21 cellular contexts compared by ENCODE assay signal in genomic region chr2:73223821-73224220, GRCh38. TPM values are rescaled to one million over a fixed set of nuclear protein-coding genes. Genes with fewer than 3 reads are reported as not detected.
DNase-seq lines count a peak whose midpoint lies in the region; ATAC-seq, FAIRE-seq and TF ChIP-seq lines count a peak whose summit lies in the region.
"Had no signal": no experiment of that assay in that cellular context is flagged by ENCODE, and none has a peak within 500 bp of the region (broad histone marks: within the 10 kb centered on the region; RNA-seq: fewer than 3 reads in every experiment).

No MANE protein-coding gene starts in this region.

- DNase-seq in activated T-cell treated with anti-CD3 and anti-CD28 coated beads, Interleukin-2, amount 50 U/mL, for 24 hours = no peak
- no peak for DNase-seq in activated T-cell treated with anti-CD3 and anti-CD28 coated beads, Interleukin-2, amount 50 U/mL, for 4 hours
- DNase-seq in activated naive CD8-positive, alpha-beta T cell treated with anti-CD3 and anti-CD28 coated beads for 36 hours = no peak
- no peak for DNase-seq in bronchial epithelial cell (ENCODE audit: low read depth)
- DNase-seq in upper lobe of right lung = peak; percentile 3
- no peak for DNase-seq in putamen (ENCODE audit: low spot score)
- DNase-seq in activated gamma-delta T cell (lab: John Stamatoyannopoulos, UW) = no peak
- DNase-seq: CD8-positive, alpha-beta T cell; COR-L47; DMS153; DMS79 treated with DMSO at 0.1 percent for 48 hours; EL; H7 had no signal

- no peaks in the 10 kb centered on the region for H3K4me1 ChIP-seq in upper lobe of right lung

- H3K27me3 ChIP-seq in bronchial epithelial cell (ENCODE audit: control insufficient read depth, insufficient read depth, low read length) = no peaks in the 10 kb centered on the region
- H3K27me3 ChIP-seq in upper lobe of right lung = no peaks in the 10 kb centered on the region

- H3K4me3 ChIP-seq in bronchial epithelial cell (ENCODE audit: low read depth, low read length) (no peak overlapping the region), upper lobe of right lung (no peak overlapping the region)
- H3K4me3 ChIP-seq: GM23338 had no signal

- no peak overlapping the region for H3K4me3 Mint-ChIP-seq in activated T-cell treated with anti-CD3 and anti-CD28 coated beads, Interleukin-2, amount 50 U/mL, for 24 hours
- H3K4me3 Mint-ChIP-seq in activated T-cell treated with anti-CD3 and anti-CD28 coated beads, Interleukin-2, amount 50 U/mL, for 4 hours = no peak overlapping the region
- H3K4me3 Mint-ChIP-seq in activated naive CD8-positive, alpha-beta T cell = no peak overlapping the region
- H3K4me3 Mint-ChIP-seq in activated naive CD8-positive, alpha-beta T cell treated with anti-CD3 and anti-CD28 coated beads for 36 hours = no peak overlapping the region
- H3K4me3 Mint-ChIP-seq: CD14-positive monocyte; CD8-positive, alpha-beta T cell; GM23338 had no signal

- peak; percentile 84 for FAIRE-seq in bronchial epithelial cell (lab: Jason Lieb, UNC)
- FAIRE-seq: D721Med, G401.6, GM12891, HTR-8/SVneo had no signal

- peak overlapping the region; percentile 8 for H3K27ac Mint-ChIP-seq in activated T-cell treated with anti-CD3 and anti-CD28 coated beads, Interleukin-2, amount 50 U/mL, for 24 hours
- H3K27ac Mint-ChIP-seq in activated naive CD8-positive, alpha-beta T cell = peak overlapping the region; percentile 36
- no peak overlapping the region for H3K27ac Mint-ChIP-seq in activated naive CD8-positive, alpha-beta T cell treated with anti-CD3 and anti-CD28 coated beads for 36 hours
- H3K27ac Mint-ChIP-seq: CD14-positive monocyte; CD8-positive, alpha-beta T cell; GM23338 had no signal

- H3K27ac ChIP-seq in upper lobe of right lung = no peak overlapping the region
- H3K27ac ChIP-seq: 22Rv1 had no signal

- no peaks in the 10 kb centered on the region for H3K27me3 Mint-ChIP-seq in activated T-cell treated with anti-CD3 and anti-CD28 coated beads, Interleukin-2, amount 50 U/mL, for 24 hours
- H3K27me3 Mint-ChIP-seq in activated T-cell treated with anti-CD3 and anti-CD28 coated beads, Interleukin-2, amount 50 U/mL, for 4 hours (ENCODE audit: low read depth) = no peaks in the 10 kb centered on the region
- no peaks in the 10 kb centered on the region for H3K27me3 Mint-ChIP-seq in activated naive CD8-positive, alpha-beta T cell
- H3K27me3 Mint-ChIP-seq in activated naive CD8-positive, alpha-beta T cell treated with anti-CD3 and anti-CD28 coated beads for 36 hours = no peaks in the 10 kb centered on the region

- no peaks in the 10 kb centered on the region for H3K4me1 Mint-ChIP-seq in activated T-cell treated with anti-CD3 and anti-CD28 coated beads, Interleukin-2, amount 50 U/mL, for 24 hours (ENCODE audit: low read depth)
- no peaks in the 10 kb centered on the region for H3K4me1 Mint-ChIP-seq in activated T-cell treated with anti-CD3 and anti-CD28 coated beads, Interleukin-2, amount 50 U/mL, for 4 hours (ENCODE audit: low read depth)
- H3K4me1 Mint-ChIP-seq in activated naive CD8-positive, alpha-beta T cell (ENCODE audit: low read depth) = no peaks in the 10 kb centered on the region
- H3K4me1 Mint-ChIP-seq in activated naive CD8-positive, alpha-beta T cell treated with anti-CD3 and anti-CD28 coated beads for 36 hours = peaks cover 8% of the 10 kb centered on the region
- H3K4me1 Mint-ChIP-seq: GM23338 had no signal

- H3K36me3 ChIP-seq in bronchial epithelial cell (ENCODE audit: control insufficient read depth, insufficient read depth, low read length) (peaks cover 13% of the 10 kb centered on the region), upper lobe of right lung (peaks cover 35% of the 10 kb centered on the region)

- no peak for ATAC-seq in activated T-cell treated with anti-CD3 and anti-CD28 coated beads, Interleukin-2, amount 50 U/mL, for 4 hours
- ATAC-seq in upper lobe of right lung = no peak
- ATAC-seq: CD8-positive, alpha-beta T cell; GM23338 had no signal

- peaks cover 94% of the 10 kb centered on the region for H3K36me3 Mint-ChIP-seq in activated T-cell treated with anti-CD3 and anti-CD28 coated beads, Interleukin-2, amount 50 U/mL, for 24 hours (ENCODE audit: low read depth)
- H3K36me3 Mint-ChIP-seq in activated T-cell treated with anti-CD3 and anti-CD28 coated beads, Interleukin-2, amount 50 U/mL, for 4 hours (ENCODE audit: insufficient read depth) = peaks cover 26% of the 10 kb centered on the region
- H3K36me3 Mint-ChIP-seq in activated naive CD8-positive, alpha-beta T cell = peaks cover 2% of the 10 kb centered on the region
- peaks cover 3% of the 10 kb centered on the region for H3K36me3 Mint-ChIP-seq in activated naive CD8-positive, alpha-beta T cell treated with anti-CD3 and anti-CD28 coated beads for 36 hours

- H3K9me3 ChIP-seq in upper lobe of right lung = no peaks in the 10 kb centered on the region

- H3K9me3 Mint-ChIP-seq in activated T-cell treated with anti-CD3 and anti-CD28 coated beads, Interleukin-2, amount 50 U/mL, for 24 hours = no peaks in the 10 kb centered on the region
- no peaks in the 10 kb centered on the region for H3K9me3 Mint-ChIP-seq in activated T-cell treated with anti-CD3 and anti-CD28 coated beads, Interleukin-2, amount 50 U/mL, for 4 hours
- H3K9me3 Mint-ChIP-seq in activated naive CD8-positive, alpha-beta T cell (ENCODE audit: low read depth) = no peaks in the 10 kb centered on the region
- no peaks in the 10 kb centered on the region for H3K9me3 Mint-ChIP-seq in activated naive CD8-positive, alpha-beta T cell treated with anti-CD3 and anti-CD28 coated beads for 36 hours
- H3K9me3 Mint-ChIP-seq: CD14-positive monocyte; CD8-positive, alpha-beta T cell; GM23338 had no signal

- TF ChIP-seq CTCF in bronchial epithelial cell (IDR thresholded peaks at IDR 0.05; ENCODE audit: insufficient read depth, low read length, severe bottlenecking) (no peak), upper lobe of right lung (IDR thresholded peaks at IDR 0.05) (no peak)

- intact Hi-C loops in upper lobe of right lung (cut with DNase I) = no loop called here

RNA-seq across cellular contexts. Expression of gene PRADC1, which starts 9.2 kb away (rescaled TPM):
- total RNA-seq in activated T-cell treated with anti-CD3 and anti-CD28 coated beads, Interleukin-2, amount 50 U/mL, for 4 hours = 10 to 100 TPM; 29.5 to 32.3 (median 30.5) TPM
- total RNA-seq in activated naive CD8-positive, alpha-beta T cell treated with anti-CD3 and anti-CD28 coated beads for 36 hours = 10 to 100 TPM; 19.6 to 20.9 TPM
- 5.8 and 11.5 TPM in 2 replicates for total RNA-seq in bronchial epithelial cell
- total RNA-seq in upper lobe of right lung = 15.5 TPM

RNA-seq across cellular contexts. Expression of gene SMYD5, which starts 9.8 kb away (rescaled TPM):
- total RNA-seq in activated T-cell treated with anti-CD3 and anti-CD28 coated beads, Interleukin-2, amount 50 U/mL, for 4 hours = 10 to 100 TPM; 70.8 to 78.4 (median 74.4) TPM
- 10 to 100 TPM; 42.4 to 44.1 TPM for total RNA-seq in activated naive CD8-positive, alpha-beta T cell treated with anti-CD3 and anti-CD28 coated beads for 36 hours
- total RNA-seq in bronchial epithelial cell (11.1 and 18.4 TPM in 2 replicates), upper lobe of right lung (16.8 TPM)

RNA-seq across cellular contexts. Expression of gene CCT7, which starts 10.3 kb away (rescaled TPM):
- total RNA-seq in activated T-cell treated with anti-CD3 and anti-CD28 coated beads, Interleukin-2, amount 50 U/mL, for 4 hours = 1,000 to 10,000 TPM in 1 of 3 donors, 100 to 1,000 TPM in 2; 924 to 1,031 (median 969) TPM
- total RNA-seq in activated naive CD8-positive, alpha-beta T cell treated with anti-CD3 and anti-CD28 coated beads for 36 hours = 100 to 1,000 TPM; 719 to 732 TPM
- 260 and 362 TPM in 2 replicates for total RNA-seq in bronchial epithelial cell
- 152 TPM for total RNA-seq in upper lobe of right lung

RNA-seq across cellular contexts. Expression of gene NOTO, which starts 21.4 kb away (rescaled TPM):
- total RNA-seq in activated T-cell treated with anti-CD3 and anti-CD28 coated beads, Interleukin-2, amount 50 U/mL, for 4 hours = not detected
- total RNA-seq in activated naive CD8-positive, alpha-beta T cell treated with anti-CD3 and anti-CD28 coated beads for 36 hours = not detected
- not detected in 2 replicates for total RNA-seq in bronchial epithelial cell
- total RNA-seq in upper lobe of right lung = not detected
- total RNA-seq: CD8-positive, alpha-beta T cell; H7 had no signal
